Comparison of ENCODE assay signal across 8 cellular contexts in genomic region chr17:7841622-7842379, GRCh38. TPM values are rescaled to one million over a fixed set of nuclear protein-coding genes. Genes with fewer than 3 reads are reported as not detected.
DNase-seq lines count a peak whose midpoint lies in the region; ATAC-seq, FAIRE-seq and TF ChIP-seq lines count a peak whose summit lies in the region.

No MANE protein-coding gene starts in this region.

- peaks cover 58% of the 10 kb centered on the region for H3K4me1 Mint-ChIP-seq in activated CD4-positive, alpha-beta T cell treated with anti-CD3 and anti-CD28 coated beads, Interleukin-2, amount 10 ng/mL, durations not matched to agents 24 days and 14 days

- peak overlapping the region; percentile 76 for H3K4me3 ChIP-seq in coronary artery
- peak overlapping the region; percentile 63 to 82 for H3K4me3 ChIP-seq in left lung

- H3K9me3 ChIP-seq in left lung: no peaks in the 10 kb centered on the region

- ATAC-seq in HG03066 (IDR thresholded peaks at IDR 0.05; ENCODE audit: low read depth, unreplicated experiment): peak; percentile 16
- ATAC-seq in left lung: peak; percentile 65
- ATAC-seq in GM21723 (IDR thresholded peaks at IDR 0.05; ENCODE audit: unreplicated experiment): no peak

- no peak for TF ChIP-seq CTCF in coronary artery (IDR thresholded peaks at IDR 0.05)
- TF ChIP-seq CTCF in left lung (IDR thresholded peaks at IDR 0.05): no peak

- TF ChIP-seq POLR2A in GM12891 (IDR thresholded peaks at IDR 0.05; ENCODE audit: low read depth, low read length): no peak

- peak; percentile 64 for DNase-seq in GM12891 (ENCODE audit: insufficient read length, low spot score)
- DNase-seq in NCI-H460 (ENCODE audit: extremely low read depth, low read depth): peak; percentile 87
- peak; percentile 96 for DNase-seq in activated CD4-positive, alpha-beta T cell treated with anti-CD3 and anti-CD28 coated beads, Interleukin-2, amount 10 ng/mL, durations not matched to agents 24 days and 14 days
- peak; percentile 96 for DNase-seq in coronary artery (ENCODE audit: low spot score)
- DNase-seq in left lung: peak; percentile 92 to 97
- DNase-seq in stimulated activated CD4-positive, alpha-beta T cell treated with anti-CD3 and anti-CD28 coated beads, Interleukin-2, amount 100 ng/mL, for 48 hours: peak; percentile 84 to 89

- H3K27ac ChIP-seq in coronary artery (peak overlapping the region; percentile 93), left lung (peak overlapping the region; percentile 99 to 100)

- H3K27me3 ChIP-seq in left lung: no peaks in the 10 kb centered on the region

- H3K27me3 Mint-ChIP-seq in activated CD4-positive, alpha-beta T cell treated with anti-CD3 and anti-CD28 coated beads, Interleukin-2, amount 10 ng/mL, durations not matched to agents 24 days and 14 days: peaks cover 2% of the 10 kb centered on the region

- peaks cover 0 to 18% of the 10 kb centered on the region in 2 donors for H3K36me3 ChIP-seq in left lung

- intact Hi-C loops in activated CD4-positive, alpha-beta T cell treated with anti-CD3 and anti-CD28 coated beads, Interleukin-2, amount 10 ng/mL, durations not matched to agents 24 days and 14 days (cut with micrococcal nuclease): loop anchor here (1.0 to 10.0 kb wide), 11 partner anchors 8 to 607 kb away; partner anchors contain the start of genes CNTROB, DVL2, FGF11 and HES7
- intact Hi-C loops in left lung (cut with DNase I): no loop called here

- H3K27ac Mint-ChIP-seq in activated CD4-positive, alpha-beta T cell treated with anti-CD3 and anti-CD28 coated beads, Interleukin-2, amount 10 ng/mL, durations not matched to agents 24 days and 14 days: peak overlapping the region; percentile 100

- peaks cover 35 to 60% of the 10 kb centered on the region in 2 donors for H3K4me1 ChIP-seq in left lung

- FAIRE-seq in GM12891 (lab: Jason Lieb, UNC): no peak

- H3K9me3 Mint-ChIP-seq in activated CD4-positive, alpha-beta T cell treated with anti-CD3 and anti-CD28 coated beads, Interleukin-2, amount 10 ng/mL, durations not matched to agents 24 days and 14 days: no peaks in the 10 kb centered on the region

- H3K36me3 Mint-ChIP-seq in activated CD4-positive, alpha-beta T cell treated with anti-CD3 and anti-CD28 coated beads, Interleukin-2, amount 10 ng/mL, durations not matched to agents 24 days and 14 days (ENCODE audit: low read depth): peaks cover 48% of the 10 kb centered on the region

- H3K4me3 Mint-ChIP-seq in activated CD4-positive, alpha-beta T cell treated with anti-CD3 and anti-CD28 coated beads, Interleukin-2, amount 10 ng/mL, durations not matched to agents 24 days and 14 days: peak overlapping the region; percentile 99

TF ChIP-seq in GM12891, 5 proteins besides CTCF, POLR2A, EP300 and RAD21:
- no peak for TF ChIP-seq PAX5 (IDR thresholded peaks at IDR 0.05; ENCODE audit: insufficient read depth, low read length, severe bottlenecking)
- TF ChIP-seq POLR2AphosphoS5 (IDR thresholded peaks at IDR 0.05; ENCODE audit: low read depth, low read length): peak; percentile 55; the same call in 1 of the 2 replicates

RNA-seq across cellular contexts. Expression of gene KDM6B, which starts 7.8 kb away (rescaled TPM):
- polyA plus RNA-seq in GM12891 (2012; ENCODE audit: low read depth, missing spikeins): 13.5 TPM
- total RNA-seq in NCI-H460 (2014; rRNA removed; shearing (Covaris generic)): 7.7 and 8.8 TPM in 2 replicates
- 1.0 and 1.3 TPM in 2 replicates for polyA plus RNA-seq in NCI-H460 (2014; cell fraction: nucleus; rRNA removed)
- total RNA-seq in activated CD4-positive, alpha-beta T cell treated with anti-CD3 and anti-CD28 coated beads, Interleukin-2, amount 10 ng/mL, durations not matched to agents 24 days and 14 days: 121 and 128 TPM in 2 replicates
- 10 to 100 TPM; 37.6 to 49.2 TPM for total RNA-seq in left lung

RNA-seq across cellular contexts. Expression of gene TMEM88, which starts 13.1 kb away (rescaled TPM):
- polyA plus RNA-seq in GM12891 (2012; ENCODE audit: low read depth, missing spikeins): 1.1 TPM
- 0.59 TPM in 1 of 2 replicates, not detected in the other for total RNA-seq in NCI-H460 (2014; rRNA removed; shearing (Covaris generic))
- not detected in 2 replicates for polyA plus RNA-seq in NCI-H460 (2014; cell fraction: nucleus; rRNA removed)
- 6.1 and 7.1 TPM in 2 replicates for total RNA-seq in activated CD4-positive, alpha-beta T cell treated with anti-CD3 and anti-CD28 coated beads, Interleukin-2, amount 10 ng/mL, durations not matched to agents 24 days and 14 days
- 1 to 10 TPM; 5.7 to 6.5 TPM for total RNA-seq in left lung

RNA-seq across cellular contexts. Expression of gene NAA38, which starts 15.6 kb away (rescaled TPM):
- polyA plus RNA-seq in GM12891 (2012; ENCODE audit: low read depth, missing spikeins): 137 TPM
- 46.6 and 67.2 TPM in 2 replicates for total RNA-seq in NCI-H460 (2014; rRNA removed; shearing (Covaris generic))
- 57.3 and 105 TPM in 2 replicates for polyA plus RNA-seq in NCI-H460 (2014; cell fraction: nucleus; rRNA removed)
- total RNA-seq in activated CD4-positive, alpha-beta T cell treated with anti-CD3 and anti-CD28 coated beads, Interleukin-2, amount 10 ng/mL, durations not matched to agents 24 days and 14 days: 45.2 and 47.5 TPM in 2 replicates
- total RNA-seq in left lung: 10 to 100 TPM; 60.5 to 72.6 TPM

RNA-seq across cellular contexts. Expression of gene CYB5D1, which starts 16.0 kb away (rescaled TPM):
- polyA plus RNA-seq in GM12891 (2012; ENCODE audit: low read depth, missing spikeins): 3.7 TPM
- 13.4 and 14.6 TPM in 2 replicates for total RNA-seq in NCI-H460 (2014; rRNA removed; shearing (Covaris generic))
- polyA plus RNA-seq in NCI-H460 (2014; cell fraction: nucleus; rRNA removed): 12.3 and 15.2 TPM in 2 replicates
- total RNA-seq in activated CD4-positive, alpha-beta T cell treated with anti-CD3 and anti-CD28 coated beads, Interleukin-2, amount 10 ng/mL, durations not matched to agents 24 days and 14 days: 12.7 and 14.0 TPM in 2 replicates
- 10 to 100 TPM in 1 of 2 donors, 1 to 10 TPM in 1; 9.8 to 12.3 TPM for total RNA-seq in left lung

RNA-seq across cellular contexts. Expression of gene CHD3, which starts 46.8 kb away (rescaled TPM):
- 76.4 TPM for polyA plus RNA-seq in GM12891 (2012; ENCODE audit: low read depth, missing spikeins)
- total RNA-seq in NCI-H460 (2014; rRNA removed; shearing (Covaris generic)): 63.9 and 73.7 TPM in 2 replicates
- 86.4 and 88.1 TPM in 2 replicates for polyA plus RNA-seq in NCI-H460 (2014; cell fraction: nucleus; rRNA removed)
- 152 and 158 TPM in 2 replicates for total RNA-seq in activated CD4-positive, alpha-beta T cell treated with anti-CD3 and anti-CD28 coated beads, Interleukin-2, amount 10 ng/mL, durations not matched to agents 24 days and 14 days
- 100 to 1,000 TPM in 1 of 2 donors, 10 to 100 TPM in 1; 95.3 to 118 TPM for total RNA-seq in left lung
